18 cellular contexts compared by ENCODE assay signal in the genomic region with DNA sequence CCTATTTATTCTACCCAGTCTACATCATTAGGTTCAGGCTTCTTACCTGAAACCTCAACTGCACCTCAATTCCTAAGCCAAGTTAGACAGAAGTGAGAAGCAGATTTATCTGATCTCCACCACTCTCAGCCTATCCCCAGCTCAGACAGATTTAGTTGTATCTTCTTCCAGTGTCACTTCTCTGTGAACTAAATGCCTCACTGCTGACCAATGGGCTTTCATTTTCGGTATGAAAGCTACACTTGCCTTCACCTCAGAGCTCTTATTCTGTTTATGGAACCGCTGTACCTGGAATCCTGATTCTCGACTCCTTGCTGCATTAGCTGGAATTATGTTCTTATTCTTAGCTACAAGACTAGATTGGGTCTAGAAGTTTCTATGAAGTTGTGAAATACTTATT.
DNase-seq lines count a peak whose midpoint lies in the region; ATAC-seq, FAIRE-seq and TF ChIP-seq lines count a peak whose summit lies in the region.
"Had no signal": no experiment of that assay in that cellular context is flagged by ENCODE, and none has a peak within 500 bp of the region (broad histone marks: within the 10 kb centered on the region; RNA-seq: fewer than 3 reads in every experiment).

No MANE protein-coding gene starts in this region.

- TF ChIP-seq EP300 in GM12878 (IDR thresholded peaks at IDR 0.05; ENCODE audit: borderline replicate concordance in 1 of 2, control insufficient read depth in 1 of 2, low read depth in 2 of 2, low read length in 2 of 2), result no peak

- H3K9ac ChIP-seq in GM12878 (ENCODE audit: control insufficient read depth, insufficient read depth, low read length), result no peak overlapping the region

- BruUV-seq in GM12878 (replicated peaks; lab: Mats Ljungman, UMichigan), result no TSS peak

- H3K9me3 ChIP-seq in GM12878 (replicated peaks; ENCODE audit: control insufficient read depth, insufficient read depth, low read length) (no peaks in the 10 kb centered on the region), right atrium auricular region (no peaks in the 10 kb centered on the region)
- H3K9me3 ChIP-seq: A549, HAP-1 had no signal

- POLR2A ChIA-PET in GM12878 (lab: Charles Lee), result no interaction called here

- H3K4me3 ChIP-seq in GM12878, result no peak overlapping the region
- no peak overlapping the region for H3K4me3 ChIP-seq in right atrium auricular region
- H3K4me3 ChIP-seq: A549, HAP-1 had no signal

- H3K27ac ChIP-seq in GM12878 (ENCODE audit: control insufficient read depth, insufficient read depth), result no peak overlapping the region
- H3K27ac ChIP-seq in right atrium auricular region, result no peak overlapping the region
- H3K27ac ChIP-seq: A549, C4-2B had no signal

- CTCF ChIA-PET in GM12878 (lab: Yijun Ruan, JAX), result no interaction called here

- RAD21 ChIA-PET in GM12878 (lab: Charles Lee; ENCODE audit: unreplicated experiment), result no interaction called here

- in situ Hi-C loops in GM12878 (cut with MboI), result no loop called here

- H4K20me1 ChIP-seq in GM12878 (ENCODE audit: control insufficient read depth, insufficient read depth), result no peaks in the 10 kb centered on the region

- SMC1A ChIA-PET in GM12878 (lab: Charles Lee; ENCODE audit: uncharacterized antibody, unreplicated experiment), result no interaction called here

- TF ChIP-seq RAD21 in GM12878 (IDR thresholded peaks at IDR 0.05; ENCODE audit: insufficient read depth, low read depth, low read length), result no peak

- intact Hi-C loops in GM12878 (cut with micrococcal nuclease; ENCODE audit: unreplicated experiment), result no loop called here

- 0% methylated on average over 3 of the region's 3 CpGs for WGBS in GM12878 (ENCODE audit: insufficient coverage, insufficient replicate concordance, low lambda C conversion rate, missing lambda C conversion rate)

- H3K36me3 ChIP-seq in GM12878 (ENCODE audit: control insufficient read depth in 2 of 2, insufficient read depth in 2 of 2, low read length in 1 of 2), result no peaks in the 10 kb centered on the region
- H3K36me3 ChIP-seq in right atrium auricular region, result no peaks in the 10 kb centered on the region
- H3K36me3 ChIP-seq: HAP-1 had no signal

- H2AFZ ChIP-seq in GM12878 (ENCODE audit: control insufficient read depth, low read depth, low read length), result no peak overlapping the region

- H3K27me3 ChIP-seq in GM12878 (replicated peaks in 1 of 2; ENCODE audit: control insufficient read depth in 2 of 2, insufficient read depth in 2 of 2, low read length in 1 of 2) (no peaks in the 10 kb centered on the region), right atrium auricular region (no peaks in the 10 kb centered on the region)

- H3K79me2 ChIP-seq in GM12878 (ENCODE audit: control insufficient read depth, insufficient read depth, low read length), result no peaks in the 10 kb centered on the region

- ATAC-seq in GM18520 (IDR thresholded peaks at IDR 0.05; ENCODE audit: unreplicated experiment) (peak; percentile 57), GM19463 (IDR thresholded peaks at IDR 0.05; ENCODE audit: unreplicated experiment) (peak; percentile 72), HG03175 (IDR thresholded peaks at IDR 0.05; ENCODE audit: unreplicated experiment) (peak; percentile 42), GM12878 (peak; percentile 72), HG02678 (IDR thresholded peaks at IDR 0.05; ENCODE audit: unreplicated experiment) (no peak)
- ATAC-seq: A549 had no signal

- no peak for TF ChIP-seq CTCF in GM12878 (IDR thresholded peaks at IDR 0.05 in 2 of 3, conservative IDR thresholded peaks at IDR 0.05 in 1 of 3; ENCODE audit: control insufficient read depth in 2 of 3, extremely low read depth in 1 of 3, insufficient read depth in 1 of 3, low read depth in 3 of 3, low read length in 3 of 3)
- TF ChIP-seq CTCF in right atrium auricular region (IDR thresholded peaks at IDR 0.05), result no peak

- no peak overlapping the region for H3K4me2 ChIP-seq in GM12878 (ENCODE audit: control insufficient read depth, insufficient read depth)
- H3K4me2 ChIP-seq: A549 had no signal

- DNase-seq in GM12878 (ENCODE audit: low read depth, low spot score) (no peak), hippocampal formation (lab: John Stamatoyannopoulos, UW) (no peak), right atrium auricular region (ENCODE audit: low spot score) (no peak), OCI-M2 (lab: John Stamatoyannopoulos, UW; ENCODE audit: unreplicated experiment) (no peak)
- DNase-seq: DMS153, EL, MV-4-11, NCI-H1417 treated with DMSO at 0.1 percent for 48 hours, NCI-H2029 treated with DMSO at 0.1 percent for 48 hours, NCI-H510A treated with DMSO at 0.1 percent for 48 hours, RPMI8226 had no signal

- H3K4me1 ChIP-seq in GM12878 (ENCODE audit: control insufficient read depth, insufficient read depth, low read length) (no peaks in the 10 kb centered on the region), right atrium auricular region (no peaks in the 10 kb centered on the region)
- H3K4me1 ChIP-seq: HAP-1 had no signal

- FAIRE-seq in GM12878 (lab: Jason Lieb, UNC), result peak; percentile 23
- FAIRE-seq: A549 had no signal

- TF ChIP-seq POLR2A in GM12878 (IDR thresholded peaks at IDR 0.05; ENCODE audit: low read depth, low read length), result no peak

TF ChIP-seq in GM12878, 131 proteins besides CTCF, POLR2A, EP300 and RAD21:
- TF ChIP-seq, protein P1, sequence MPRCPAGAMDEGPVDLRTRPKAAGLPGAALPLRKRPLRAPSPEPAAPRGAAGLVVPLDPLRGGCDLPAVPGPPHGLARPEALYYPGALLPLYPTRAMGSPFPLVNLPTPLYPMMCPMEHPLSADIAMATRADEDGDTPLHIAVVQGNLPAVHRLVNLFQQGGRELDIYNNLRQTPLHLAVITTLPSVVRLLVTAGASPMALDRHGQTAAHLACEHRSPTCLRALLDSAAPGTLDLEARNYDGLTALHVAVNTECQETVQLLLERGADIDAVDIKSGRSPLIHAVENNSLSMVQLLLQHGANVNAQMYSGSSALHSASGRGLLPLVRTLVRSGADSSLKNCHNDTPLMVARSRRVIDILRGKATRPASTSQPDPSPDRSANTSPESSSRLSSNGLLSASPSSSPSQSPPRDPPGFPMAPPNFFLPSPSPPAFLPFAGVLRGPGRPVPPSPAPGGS (IDR thresholded peaks at IDR 0.05; ENCODE audit: borderline replicate concordance, insufficient read depth, low read depth, low read length, poor library complexity, severe bottlenecking), result no peak
- TF ChIP-seq EZH2 (IDR thresholded peaks at IDR 0.05; ENCODE audit: borderline replicate concordance, control insufficient read depth, low read depth, low read length), result no peak
- TF ChIP-seq CBFB (IDR thresholded peaks at IDR 0.05; ENCODE audit: low read depth), result no peak
- TF ChIP-seq, protein P2, sequence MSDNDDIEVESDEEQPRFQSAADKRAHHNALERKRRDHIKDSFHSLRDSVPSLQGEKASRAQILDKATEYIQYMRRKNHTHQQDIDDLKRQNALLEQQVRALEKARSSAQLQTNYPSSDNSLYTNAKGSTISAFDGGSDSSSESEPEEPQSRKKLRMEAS (IDR thresholded peaks at IDR 0.05; ENCODE audit: low read depth, low read length), result no peak
- TF ChIP-seq BACH1 (IDR thresholded peaks at IDR 0.05; ENCODE audit: borderline replicate concordance), result no peak
TF ChIP-seq in GM12878: peak in this region for 0.
